In genomic region chr7:95808396-95808795, GRCh38 we compare ENCODE assay signal across 5 cellular contexts. TPM values are rescaled to one million over a fixed set of nuclear protein-coding genes. Genes with fewer than 3 reads are reported as not detected.
"Had no signal": no experiment of that assay in that cellular context is flagged by ENCODE, and none has a peak within 500 bp of the region (broad histone marks: within the 10 kb centered on the region; RNA-seq: fewer than 3 reads in every experiment).

No MANE protein-coding gene starts in this region.

- ATAC-seq: GM23338, HepG2 had no signal

- DNase-seq: H9, HCEC 1CT had no signal

- H3K27ac ChIP-seq: HL-60 had no signal

- H3K4me3 ChIP-seq: GM23338 had no signal

RNA-seq across cellular contexts. Expression of gene DYNC1I1, which starts 36.0 kb away (rescaled TPM):
- total RNA-seq: HepG2 had no signal
